Comparison of ENCODE assay signal across 16 cellular contexts in the genomic region with DNA sequence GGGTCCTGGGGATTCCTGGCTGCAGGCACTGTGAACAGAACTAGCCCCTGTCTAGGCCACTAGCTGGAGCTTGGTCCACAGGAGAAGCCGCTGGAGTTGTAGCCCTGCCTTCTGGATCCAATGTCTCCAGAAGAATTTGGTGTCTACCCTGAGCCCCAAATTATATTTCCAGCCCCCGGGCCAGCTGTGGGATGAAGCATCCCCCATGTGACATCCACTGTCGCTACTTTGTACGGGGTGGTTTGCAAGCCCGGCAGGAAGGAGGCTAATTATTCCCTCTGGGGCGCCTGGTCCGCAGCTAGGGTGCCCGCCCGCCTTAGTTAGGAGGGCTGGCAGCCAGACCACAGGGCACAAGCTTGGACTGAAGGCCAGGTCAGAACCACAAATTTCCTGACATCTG.
"Had no signal": no experiment of that assay in that cellular context is flagged by ENCODE, and none has a peak within 500 bp of the region (broad histone marks: within the 10 kb centered on the region; RNA-seq: fewer than 3 reads in every experiment).

No MANE protein-coding gene starts in this region.

- H3K9me3 ChIP-seq: esophagus muscularis mucosa, right lobe of liver, suprapubic skin, upper lobe of left lung had no signal

- H3K27ac Mint-ChIP-seq: progenitor cell of endocrine pancreas had no signal

- H3K27ac ChIP-seq: brain microvascular endothelial cell, suprapubic skin, upper lobe of left lung, WERI-Rb-1 had no signal

- DNase-seq: activated CD4-positive, alpha-beta T cell treated with anti-CD3 and anti-CD28 coated beads for 48 hours; activated CD8-positive, alpha-beta T cell treated with anti-CD3 and anti-CD28 coated beads, Interleukin-2, amount 10 ng/mL, durations not matched to agents 7 days and 5 days; activated naive CD4-positive, alpha-beta T cell treated with anti-CD3 and anti-CD28 coated beads, Interleukin-2, amount 50 U/mL, for 16 hours; amygdala; brain microvascular endothelial cell; nucleus accumbens; stimulated activated CD4-positive, alpha-beta T cell treated with anti-CD3 and anti-CD28 coated beads, Interleukin-2, amount 100 ng/mL, for 24 hours; stimulated activated naive CD4-positive, alpha-beta T cell; T1000; upper lobe of left lung; WERI-Rb-1 had no signal

- H3K27me3 Mint-ChIP-seq: progenitor cell of endocrine pancreas had no signal

- H3K4me3 Mint-ChIP-seq: activated CD8-positive, alpha-beta T cell treated with anti-CD3 and anti-CD28 coated beads, Interleukin-2, amount 10 ng/mL, durations not matched to agents 7 days and 5 days had no signal

- H3K27me3 ChIP-seq: brain microvascular endothelial cell, esophagus muscularis mucosa, right lobe of liver, suprapubic skin, upper lobe of left lung had no signal

- H3K4me1 ChIP-seq: right lobe of liver had no signal

- ATAC-seq: activated CD8-positive, alpha-beta T cell treated with anti-CD3 and anti-CD28 coated beads, Interleukin-2, amount 10 ng/mL, durations not matched to agents 7 days and 5 days; left lobe of liver; right lobe of liver had no signal

- H3K4me3 ChIP-seq: esophagus muscularis mucosa, right lobe of liver, suprapubic skin, upper lobe of left lung had no signal

- H3K36me3 ChIP-seq: brain microvascular endothelial cell, right lobe of liver, suprapubic skin, upper lobe of left lung had no signal
